ENCODE assay signal across 17 cellular contexts in genomic region chr2:146108993-146109392, GRCh38.
DNase-seq lines count a peak whose midpoint lies in the region; ATAC-seq and TF ChIP-seq lines count a peak whose summit lies in the region.
"Had no signal": no experiment of that assay in that cellular context is flagged by ENCODE, and none has a peak within 500 bp of the region (broad histone marks: within the 10 kb centered on the region; RNA-seq: fewer than 3 reads in every experiment).

No MANE protein-coding gene starts in this region.

- peak; percentile 68 for DNase-seq in HCEC 1CT
- DNase-seq in RWPE2 (ENCODE audit: low spot score) = no peak
- peak; percentile 50 for DNase-seq in choroid plexus epithelial cell (ENCODE audit: low read depth)
- peak; percentile 70 for DNase-seq in iris pigment epithelial cell (ENCODE audit: low read depth)
- no peak for DNase-seq in amygdala (lab: John Stamatoyannopoulos, UW)
- no peak for DNase-seq in NCI-H1417 treated with DMSO at 0.1 percent for 48 hours (lab: John Stamatoyannopoulos, UW)
- DNase-seq: C1 segment of cervical spinal cord; CD8-positive, alpha-beta memory T cell; DMS79; GOT3; NCI-H1417; NCI-H1930; NCI-H226; NCI-H526; SJCRH30 had no signal

- ATAC-seq in RWPE2 (ENCODE audit: low read depth) (peak; percentile 67; the same call in 2 of the 3 replicates), GM21515 (IDR thresholded peaks at IDR 0.05; ENCODE audit: unreplicated experiment) (no peak)

- no peaks in the 10 kb centered on the region for H3K9me3 ChIP-seq in RWPE2 (ENCODE audit: severe bottlenecking)

- H3K36me3 ChIP-seq in RWPE2 (ENCODE audit: low read depth) = no peaks in the 10 kb centered on the region
- H3K36me3 ChIP-seq: SJCRH30 had no signal

- H3K4me3 ChIP-seq in RWPE2 (ENCODE audit: severe bottlenecking) (no peak overlapping the region), choroid plexus epithelial cell (ENCODE audit: low read depth, low read length) (no peak overlapping the region)
- H3K4me3 ChIP-seq: SJCRH30 had no signal

- no peaks in the 10 kb centered on the region for H3K27me3 ChIP-seq in RWPE2 (ENCODE audit: insufficient read depth, poor library complexity, severe bottlenecking)
- H3K27me3 ChIP-seq: SJCRH30 had no signal

- no peaks in the 10 kb centered on the region for H3K4me1 ChIP-seq in RWPE2 (ENCODE audit: insufficient read depth, poor library complexity, severe bottlenecking)
- H3K4me1 ChIP-seq: SJCRH30 had no signal

- TF ChIP-seq CTCF in RWPE2 (IDR thresholded peaks at IDR 0.05; ENCODE audit: poor library complexity, severe bottlenecking) (no peak), choroid plexus epithelial cell (conservative IDR thresholded peaks at IDR 0.05; ENCODE audit: low read depth, low read length) (no peak)

- H3K27ac ChIP-seq in RWPE2 (ENCODE audit: poor library complexity, severe bottlenecking) = no peak overlapping the region
- H3K27ac ChIP-seq: KMS-11, SJCRH30 had no signal

Comparison
In these comparisons a context has a peak if more than half of its experiments do, and no peak if none do; other contexts are left out.
1. DNase-seq: peak in HCEC 1CT (single experiment), choroid plexus epithelial cell (single experiment) and iris pigment epithelial cell (single experiment); none in RWPE2 (single experiment), amygdala (0 of 56) and NCI-H1417 treated with DMSO at 0.1 percent for 48 hours (single experiment).